Comparison of ENCODE assay signal across 8 cellular contexts in the genomic region with DNA sequence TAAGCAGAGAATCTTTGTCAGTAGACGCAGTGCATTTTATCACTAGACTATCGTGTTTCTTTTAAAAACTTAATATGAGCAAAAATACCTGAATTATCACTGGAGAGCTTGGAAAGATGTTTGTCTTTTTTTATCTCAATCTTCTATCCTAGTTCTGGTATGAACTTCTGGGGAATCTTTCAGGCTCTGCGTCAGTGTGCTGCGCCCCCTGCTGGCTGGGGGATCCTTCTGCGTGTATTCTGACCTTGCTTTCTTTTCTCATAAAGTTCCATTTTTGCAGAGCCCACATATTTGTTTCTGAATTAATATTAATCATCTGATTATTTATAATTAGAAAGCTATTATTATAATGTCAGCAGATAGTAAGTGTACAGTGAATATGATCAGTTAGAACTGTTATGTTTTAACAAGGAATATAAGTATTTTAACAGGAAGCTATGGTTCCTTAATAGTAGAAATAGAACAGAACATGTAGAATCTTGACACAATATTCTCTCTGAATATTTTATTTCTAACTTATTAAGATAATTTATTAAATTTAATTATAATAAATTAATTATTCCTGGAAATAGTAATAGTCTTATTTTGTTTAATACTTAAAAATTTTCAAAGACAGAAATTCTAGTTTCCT.
A peak's percentile ranks its signal among the peaks of the same experiment; 100 is the strongest.
DNase-seq lines count a peak whose midpoint lies in the region; ATAC-seq and TF ChIP-seq lines count a peak whose summit lies in the region.

No MANE protein-coding gene starts in this region.

- H3K4me3 ChIP-seq in A673 (ENCODE audit: low read depth, low read length, poor library complexity, severe bottlenecking) = no peak overlapping the region
- H3K4me3 ChIP-seq in GM06990 (replicated peaks; ENCODE audit: low read depth, low read length) = no peak overlapping the region
- no peak overlapping the region for H3K4me3 ChIP-seq in foreskin fibroblast (ENCODE audit: low read depth in 1 of 2, low read length in 2 of 2)

- H3K27me3 ChIP-seq in A673 (replicated peaks; ENCODE audit: insufficient read depth, low read depth, low read length, poor library complexity) (no peaks in the 10 kb centered on the region), GM06990 (replicated peaks; ENCODE audit: control insufficient read depth, insufficient read depth, low read length) (no peaks in the 10 kb centered on the region)

- no peaks in the 10 kb centered on the region for H3K36me3 ChIP-seq in A673 (ENCODE audit: insufficient read depth, low read length, poor library complexity, severe bottlenecking)
- no peaks in the 10 kb centered on the region for H3K36me3 ChIP-seq in GM06990 (ENCODE audit: control insufficient read depth, insufficient read depth, low read length)

- H3K27me3 Mint-ChIP-seq in progenitor cell of endocrine pancreas = no peaks in the 10 kb centered on the region

- no peak overlapping the region for H3K27ac ChIP-seq in A673 (ENCODE audit: low read depth, low read length, poor library complexity, severe bottlenecking)

- H3K4me1 ChIP-seq in A673 (ENCODE audit: insufficient read depth, low read length, poor library complexity, severe bottlenecking) = no peaks in the 10 kb centered on the region

- intact Hi-C loops in A673 (cut with micrococcal nuclease; ENCODE audit: unreplicated experiment) = loop anchor here (2.0 to 5.0 kb wide), 3 partner anchors 1316 to 1728 kb away; no protein-coding TSS in a partner anchor

- no peaks in the 10 kb centered on the region for H3K9me3 Mint-ChIP-seq in progenitor cell of endocrine pancreas (ENCODE audit: low read depth)

- H3K36me3 Mint-ChIP-seq in progenitor cell of endocrine pancreas (ENCODE audit: insufficient read depth) = no peaks in the 10 kb centered on the region

- no peaks in the 10 kb centered on the region for H3K9me3 ChIP-seq in A673 (ENCODE audit: low read depth, low read length, poor library complexity, severe bottlenecking)

- H3K4me3 Mint-ChIP-seq in progenitor cell of endocrine pancreas (ENCODE audit: low read depth) = no peak overlapping the region

- BruUV-seq in A673 (replicated peaks; lab: Mats Ljungman, UMichigan) = no TSS peak

- H3K27ac Mint-ChIP-seq in progenitor cell of endocrine pancreas = no peak overlapping the region

- CTCF ChIA-PET in A673 (lab: Charles Lee) = interaction anchor here (0.7 to 0.9 kb wide), 2 partner anchors 1398 to 1737 kb away, joined by 3 read pairs; no protein-coding TSS in a partner anchor

- H3K4me1 Mint-ChIP-seq in progenitor cell of endocrine pancreas (ENCODE audit: low read depth) = peaks cover 1% of the 10 kb centered on the region

- ATAC-seq in HG02610 (IDR thresholded peaks at IDR 0.05; ENCODE audit: unreplicated experiment) = peak; percentile 80
- ATAC-seq in GM21737 (IDR thresholded peaks at IDR 0.05; ENCODE audit: unreplicated experiment) = no peak

- peak; percentile 98 for TF ChIP-seq CTCF in A673 (conservative IDR thresholded peaks at IDR 0.05; ENCODE audit: low read depth, low read length)
- peak; percentile 95 for TF ChIP-seq CTCF in GM06990 (IDR thresholded peaks at IDR 0.05; ENCODE audit: insufficient read depth, low read length, poor library complexity, severe bottlenecking)
- TF ChIP-seq CTCF in foreskin fibroblast (IDR thresholded peaks at IDR 0.05; ENCODE audit: low read depth, low read length) = peak; percentile 75
- peak; percentile 98 for TF ChIP-seq CTCF in progenitor cell of endocrine pancreas (IDR thresholded peaks at IDR 0.05; ENCODE audit: unreplicated experiment)

- DNase-seq in A673 (ENCODE audit: low spot score) = peak; percentile 72
- DNase-seq in GM06990 (ENCODE audit: extremely low read depth, insufficient read length) = no peak
- DNase-seq in NCI-H146 treated with DMSO at 0.1 percent for 48 hours (lab: John Stamatoyannopoulos, UW; ENCODE audit: unreplicated experiment) = peak; percentile 27
- peak in 2 of 3 experiments; percentile 13 to 29 for DNase-seq in activated CD8-positive, alpha-beta memory T cell treated with anti-CD3 and anti-CD28 coated beads for 48 hours (ENCODE audit: low read depth in 2 of 3, low spot score in 2 of 3)
- no peak for DNase-seq in foreskin fibroblast
- peak; percentile 37 for DNase-seq in progenitor cell of endocrine pancreas (ENCODE audit: low spot score, unreplicated experiment)

- POLR2A ChIA-PET in A673 (lab: Charles Lee; ENCODE audit: low non-redundant PET) = no interaction called here

Comparison
In these comparisons a context has a peak if more than half of its experiments do, and no peak if none do; other contexts are left out.
1. DNase-seq: peak in A673 (single experiment), NCI-H146 treated with DMSO at 0.1 percent for 48 hours (single experiment), activated CD8-positive, alpha-beta memory T cell treated with anti-CD3 and anti-CD28 coated beads for 48 hours (2 of 3) and progenitor cell of endocrine pancreas (single experiment); none in GM06990 (single experiment) and foreskin fibroblast (0 of 2).
2. Peak in every context shown above with its lines, with median percentiles within 50 percentile points of each other: CTCF ChIP-seq.